In the genomic region with DNA sequence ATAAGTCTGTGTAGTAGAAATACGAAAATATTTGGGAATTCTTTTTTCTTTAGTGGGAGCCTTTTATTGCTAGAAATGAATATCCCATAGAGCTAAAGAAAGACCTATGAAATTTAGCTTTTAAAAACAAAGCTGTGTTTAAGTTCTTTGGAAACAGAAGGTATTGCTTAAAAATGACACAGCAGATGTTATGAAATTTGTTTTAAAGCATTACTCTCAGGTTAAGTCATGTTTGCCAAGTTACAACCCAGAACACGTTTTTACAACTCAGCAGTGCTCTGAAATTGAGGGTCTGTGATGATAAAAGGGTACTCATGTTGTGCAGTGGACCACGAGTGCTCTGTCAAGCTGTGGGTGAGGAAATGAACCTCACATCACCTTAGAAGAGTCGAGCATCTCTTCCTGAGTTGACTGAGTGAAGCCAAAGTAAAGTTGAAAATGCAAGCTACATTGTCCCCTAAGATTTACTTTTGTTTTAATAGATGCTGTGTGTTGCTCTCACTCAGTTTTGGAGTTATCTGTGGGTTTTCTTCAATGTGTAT, we compare ENCODE assay signal across 26 cellular contexts.
DNase-seq lines count a peak whose midpoint lies in the region; ATAC-seq and TF ChIP-seq lines count a peak whose summit lies in the region.
"Had no signal": no experiment of that assay in that cellular context is flagged by ENCODE, and none has a peak within 500 bp of the region (broad histone marks: within the 10 kb centered on the region; RNA-seq: fewer than 3 reads in every experiment).

No MANE protein-coding gene starts in this region.

- H3K27me3 ChIP-seq in BLaER1 (no peaks in the 10 kb centered on the region), PC-3 (ENCODE audit: low read length) (no peaks in the 10 kb centered on the region), HAP-1 (ENCODE audit: low read depth) (peaks cover 3% of the 10 kb centered on the region; the same call in 1 of the 2 replicates)
- H3K27me3 ChIP-seq: foreskin keratinocyte, neural progenitor cell, right lobe of liver had no signal

- in situ Hi-C loops in HAP-1 (cut with MboI; ENCODE audit: low sequenced_read_pairs) = no loop called here

- no peaks in the 10 kb centered on the region for H3K9me3 ChIP-seq in BLaER1
- no peaks in the 10 kb centered on the region for H3K9me3 ChIP-seq in PC-3 (ENCODE audit: low read length)
- no peaks in the 10 kb centered on the region for H3K9me3 ChIP-seq in HAP-1
- H3K9me3 ChIP-seq: Caco-2, right lobe of liver, SK-N-SH had no signal

- peaks cover 18% of the 10 kb centered on the region; the same call in 1 of the 2 replicates for H3K4me1 ChIP-seq in BLaER1
- H3K4me1 ChIP-seq in PC-3 (ENCODE audit: insufficient read depth, low read length) = peaks cover 19% of the 10 kb centered on the region
- no peaks in the 10 kb centered on the region for H3K4me1 ChIP-seq in HAP-1
- H3K4me1 ChIP-seq: Caco-2, right lobe of liver had no signal

- no peak overlapping the region for H3K27ac ChIP-seq in BLaER1
- H3K27ac ChIP-seq in PC-3 (ENCODE audit: low read length) = no peak overlapping the region
- H3K27ac ChIP-seq: foreskin keratinocyte, GM23248, KMS-11, neural progenitor cell, right lobe of liver had no signal

- no peaks in the 10 kb centered on the region for H3F3A ChIP-seq in PC-3 (ENCODE audit: low read length, unreplicated experiment)

- BruUV-seq in PC-3 (replicated peaks; lab: Mats Ljungman, UMichigan) = no TSS peak

- H3K36me3 ChIP-seq in BLaER1 (no peaks in the 10 kb centered on the region), PC-3 (ENCODE audit: low read depth, low read length) (no peaks in the 10 kb centered on the region), HAP-1 (replicated peaks) (no peaks in the 10 kb centered on the region)
- H3K36me3 ChIP-seq: neural progenitor cell, right lobe of liver had no signal

- DNase-seq in DMS79 treated with DMSO at 0.1 percent for 48 hours (lab: John Stamatoyannopoulos, UW) (peak; percentile 5), PC-3 (no peak), fibroblast of pulmonary artery (ENCODE audit: low read depth) (peak; percentile 13), ecto neural progenitor cell (ENCODE audit: low spot score) (no peak), HAP-1 (ENCODE audit: low spot score in 2 of 2) (no peak), DMS 273 (lab: John Stamatoyannopoulos, UW; ENCODE audit: unreplicated experiment) (no peak)
- DNase-seq: activated naive CD4-positive, alpha-beta T cell; activated T-cell treated with anti-CD3 and anti-CD28 coated beads, Interleukin-2, amount 50 U/mL, for 48 hours; amniotic stem cell; Caco-2; effector CD8-positive, alpha-beta T cell; erythroblast; foreskin keratinocyte; GM23248; HFFc6; NCI-H1048; NCI-H187 treated with DMSO at 0.1 percent for 48 hours; NCI-H69; right lobe of liver; SK-N-SH; stimulated activated CD4-positive, alpha-beta T cell treated with anti-CD3 and anti-CD28 coated beads, Interleukin-12 subunit alpha, Interleukin-12 subunit beta, amount 100 ng/mL, for 4 hours; stimulated activated CD4-positive, alpha-beta T cell treated with anti-CD3 and anti-CD28 coated beads, Interleukin-4, amount 100 ng/mL, for 1 hour; trophoblast cell had no signal

- intact Hi-C loops in PC-3 (cut with micrococcal nuclease) = no loop called here

- no peaks in the 10 kb centered on the region for H3K79me2 ChIP-seq in PC-3 (ENCODE audit: low read length)

- H3K4me3 ChIP-seq in BLaER1 (no peak overlapping the region), PC-3 (ENCODE audit: low read length) (no peak overlapping the region), fibroblast of pulmonary artery (replicated peaks; ENCODE audit: low read depth, low read length) (no peak overlapping the region), HAP-1 (no peak overlapping the region)
- H3K4me3 ChIP-seq: GM23248, neural progenitor cell, right lobe of liver had no signal

- POLR2A ChIA-PET in PC-3 (lab: Charles Lee; ENCODE audit: unreplicated experiment) = interaction anchor here (0.7 kb wide), 1 partner anchor 11 kb away, joined by 3 read pairs; no protein-coding TSS in a partner anchor

- ATAC-seq in PC-3 = no peak
- ATAC-seq: foreskin keratinocyte, right lobe of liver had no signal

- CTCF ChIA-PET in PC-3 (lab: Charles Lee) = no interaction called here

- H4K20me1 ChIP-seq in BLaER1 (no peaks in the 10 kb centered on the region), PC-3 (ENCODE audit: low read length) (no peaks in the 10 kb centered on the region)

- TF ChIP-seq CTCF in PC-3 (conservative IDR thresholded peaks at IDR 0.05; ENCODE audit: low read depth, low read length) (no peak), fibroblast of pulmonary artery (IDR thresholded peaks at IDR 0.05; ENCODE audit: low read length, missing control alignments) (no peak)

- H3K9me2 ChIP-seq in PC-3 (replicated peaks; ENCODE audit: low read length) = no peaks in the 10 kb centered on the region
- H3K9me2 ChIP-seq: SK-N-SH had no signal

- H2AFZ ChIP-seq in PC-3 (ENCODE audit: low read length) = peak overlapping the region; percentile 27; the same call in 1 of the 2 replicates
- H2AFZ ChIP-seq: GM23248, neural progenitor cell had no signal

- H3K9ac ChIP-seq in BLaER1 = no peak overlapping the region
- no peak overlapping the region for H3K9ac ChIP-seq in PC-3 (ENCODE audit: low read length)
- H3K9ac ChIP-seq: GM23248, KMS-11, neural progenitor cell, SK-N-SH had no signal

- H3K4me2 ChIP-seq in BLaER1 (0 out of 2 replicates have a peak overlapping the region, but pooled peaks have one; percentile 4), PC-3 (ENCODE audit: low read length) (no peak overlapping the region)
- H3K4me2 ChIP-seq: KMS-11, neural progenitor cell, SK-N-SH had no signal

Comparison
In these comparisons a context has a peak if more than half of its experiments do, and no peak if none do; other contexts are left out.
1. DNase-seq: peak in DMS79 treated with DMSO at 0.1 percent for 48 hours (single experiment) and fibroblast of pulmonary artery (single experiment); none in PC-3 (single experiment), ecto neural progenitor cell (single experiment), HAP-1 (0 of 2) and DMS 273 (single experiment).